Comparison of ENCODE assay signal across 9 cellular contexts in the genomic region with DNA sequence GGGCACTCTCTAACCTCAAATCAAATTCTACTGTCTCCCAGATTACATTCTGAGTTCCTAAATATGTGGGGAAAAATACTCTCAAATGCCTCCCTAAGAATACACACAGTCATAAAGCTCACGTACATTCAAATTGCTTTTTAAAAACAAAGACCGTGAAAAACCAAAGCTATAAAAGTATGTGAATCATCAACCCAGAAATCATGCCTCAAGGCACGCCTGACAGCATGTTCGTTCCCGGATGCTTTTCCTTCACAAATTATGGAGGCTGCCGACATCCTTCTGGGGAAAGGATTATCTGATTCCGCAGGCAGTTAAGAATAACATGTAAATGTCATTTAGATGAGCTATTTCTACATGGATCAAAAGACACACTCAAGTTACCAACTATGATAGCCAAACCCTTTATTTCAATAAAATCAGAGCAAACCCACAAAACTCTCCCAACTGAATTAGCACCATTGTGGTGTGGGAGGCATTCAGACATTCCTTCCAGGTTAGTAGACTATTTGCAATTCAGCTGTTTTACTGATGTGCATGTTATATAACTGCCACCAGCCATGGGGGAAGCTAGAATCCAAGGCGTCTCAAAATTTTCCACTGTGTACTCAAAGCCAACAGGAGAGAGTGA.
A peak's percentile ranks its signal among the peaks of the same experiment; 100 is the strongest.
DNase-seq lines count a peak whose midpoint lies in the region; ATAC-seq and TF ChIP-seq lines count a peak whose summit lies in the region.
"Had no signal": no experiment of that assay in that cellular context is flagged by ENCODE, and none has a peak within 500 bp of the region (broad histone marks: within the 10 kb centered on the region; RNA-seq: fewer than 3 reads in every experiment).

No MANE protein-coding gene starts in this region.

- ATAC-seq in omental fat pad (ENCODE audit: low FRiP score): no peak
- ATAC-seq in GM18519 (IDR thresholded peaks at IDR 0.05; ENCODE audit: low FRiP score, unreplicated experiment): no peak

- no peak for TF ChIP-seq POLR2A in stomach (IDR thresholded peaks at IDR 0.05)

- WGBS in stomach, 5 donors: 80 to 93% (median 88%) methylated on average over 8 of the region's 8 CpGs

- peak; percentile 93 for DNase-seq in Caki2 (ENCODE audit: low read depth)
- peak; percentile 80 to 97 for DNase-seq in SJSA1 (ENCODE audit: low read depth in 1 of 2, low spot score in 2 of 2)
- peak; percentile 77 for DNase-seq in fibroblast of mammary gland (ENCODE audit: low read depth)
- DNase-seq in renal cortical epithelial cell (ENCODE audit: low read depth): peak; percentile 97
- DNase-seq in omental fat pad (ENCODE audit: low spot score): no peak
- DNase-seq in effector CD8-positive, alpha-beta T cell (lab: John Stamatoyannopoulos, UW): no peak
- DNase-seq in stomach: no peak
- DNase-seq: stimulated activated naive B cell treated with anti-CD40 and anti-IgM and Interleukin-4, amounts not matched to agents 10 μg/mL and 1 μg/mL and 100 μg/mL, for 72 hours had no signal

- no peak overlapping the region for H3K4me3 ChIP-seq in SJSA1
- no peak overlapping the region for H3K4me3 ChIP-seq in fibroblast of mammary gland (ENCODE audit: control insufficient read depth, low read depth, low read length)
- H3K4me3 ChIP-seq in stomach: no peak overlapping the region

- no peaks in the 10 kb centered on the region for H3K9me3 ChIP-seq in SJSA1 (replicated peaks)
- no peaks in the 10 kb centered on the region for H3K9me3 ChIP-seq in stomach

- H3K27ac ChIP-seq in SJSA1 (peak overlapping the region; percentile 87), stomach (peak overlapping the region in 1 of 5 donors; percentile 34)

- H3K36me3 ChIP-seq in SJSA1 (no peaks in the 10 kb centered on the region), stomach (no peaks in the 10 kb centered on the region)

- H3K4me1 ChIP-seq in SJSA1 (replicated peaks) (peaks cover 63% of the 10 kb centered on the region), stomach (peaks cover 0 to 15% (median 3%) of the 10 kb centered on the region in 4 donors)

- intact Hi-C loops in stomach (cut with DNase I; ENCODE audit: low total_unique reads): no loop called here

- TF ChIP-seq EP300 in stomach (IDR thresholded peaks at IDR 0.05): no peak

- TF ChIP-seq CTCF in fibroblast of mammary gland (conservative IDR thresholded peaks at IDR 0.05; ENCODE audit: control insufficient read depth, insufficient read depth, low read depth, low read length) (no peak), omental fat pad (IDR thresholded peaks at IDR 0.05) (no peak), stomach (IDR thresholded peaks at IDR 0.05) (no peak)

- H3K27me3 ChIP-seq in SJSA1 (replicated peaks): no peaks in the 10 kb centered on the region
- H3K27me3 ChIP-seq in stomach: no peaks in the 10 kb centered on the region

- in situ Hi-C loops in Caki2 (cut with HindIII; ENCODE audit: low pct_unique_long_range_greater_than_20kb, low sequenced_read_pairs): no loop called here

Comparison
In these comparisons a context has a peak if more than half of its experiments do, and no peak if none do; other contexts are left out.
1. DNase-seq: peak in Caki2 (single experiment), SJSA1 (2 of 2), fibroblast of mammary gland (single experiment) and renal cortical epithelial cell (single experiment); none in omental fat pad (single experiment), effector CD8-positive, alpha-beta T cell (single experiment) and stomach (single experiment).